ENCODE assay signal across 3 cellular contexts in the genomic region with DNA sequence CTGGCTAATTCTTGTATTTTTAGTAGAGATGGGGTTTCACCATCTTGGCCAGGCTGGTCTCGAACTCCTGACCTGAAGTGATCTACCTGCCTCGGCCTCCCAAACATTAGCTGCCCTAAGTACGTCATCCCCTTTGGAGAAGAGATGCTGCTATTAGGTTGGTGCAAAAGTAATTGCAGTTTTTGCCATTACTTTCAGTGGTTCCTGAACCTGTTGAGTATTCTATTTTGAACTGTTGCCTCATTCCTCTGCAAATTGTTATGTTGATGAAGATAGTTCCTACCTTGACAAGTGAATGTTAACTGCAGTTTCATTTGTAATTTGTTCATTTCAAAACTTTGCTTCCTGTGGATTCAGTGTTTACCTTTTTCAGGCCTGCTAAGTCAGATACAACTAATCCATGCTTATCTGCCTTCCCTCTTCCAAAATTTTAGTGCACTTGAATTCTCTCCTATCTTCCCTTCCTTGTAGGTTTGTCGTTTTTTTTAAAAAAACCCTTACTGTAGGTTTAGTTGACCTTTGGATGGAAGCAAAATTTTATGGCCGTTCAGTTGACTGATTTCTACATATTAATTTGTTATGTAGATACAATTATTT.
TF ChIP-seq lines count a peak whose summit lies in the region.

No MANE protein-coding gene starts in this region.

TF ChIP-seq in GM23338, 12 proteins besides CTCF, POLR2A, EP300 and RAD21:
- no peak for TF ChIP-seq ZNF331 (CRISPR knock-in tag; IDR thresholded peaks at IDR 0.05; ENCODE audit: low read depth)
- no peak for TF ChIP-seq EZH2 (IDR thresholded peaks at IDR 0.05; ENCODE audit: low read depth, unreplicated experiment)
- TF ChIP-seq, protein P1, sequence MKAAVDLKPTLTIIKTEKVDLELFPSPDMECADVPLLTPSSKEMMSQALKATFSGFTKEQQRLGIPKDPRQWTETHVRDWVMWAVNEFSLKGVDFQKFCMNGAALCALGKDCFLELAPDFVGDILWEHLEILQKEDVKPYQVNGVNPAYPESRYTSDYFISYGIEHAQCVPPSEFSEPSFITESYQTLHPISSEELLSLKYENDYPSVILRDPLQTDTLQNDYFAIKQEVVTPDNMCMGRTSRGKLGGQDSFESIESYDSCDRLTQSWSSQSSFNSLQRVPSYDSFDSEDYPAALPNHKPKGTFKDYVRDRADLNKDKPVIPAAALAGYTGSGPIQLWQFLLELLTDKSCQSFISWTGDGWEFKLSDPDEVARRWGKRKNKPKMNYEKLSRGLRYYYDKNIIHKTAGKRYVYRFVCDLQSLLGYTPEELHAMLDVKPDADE (IDR thresholded peaks at IDR 0.05) = no peak
- TF ChIP-seq EZH2phosphoT487 (IDR thresholded peaks at IDR 0.05; ENCODE audit: unreplicated experiment) = no peak
- no peak for TF ChIP-seq STAT1 (IDR thresholded peaks at IDR 0.05; ENCODE audit: unreplicated experiment)
- no peak for TF ChIP-seq CREB1 (CRISPR knock-in tag; IDR thresholded peaks at IDR 0.05; ENCODE audit: low read depth)
- TF ChIP-seq, protein P2, sequence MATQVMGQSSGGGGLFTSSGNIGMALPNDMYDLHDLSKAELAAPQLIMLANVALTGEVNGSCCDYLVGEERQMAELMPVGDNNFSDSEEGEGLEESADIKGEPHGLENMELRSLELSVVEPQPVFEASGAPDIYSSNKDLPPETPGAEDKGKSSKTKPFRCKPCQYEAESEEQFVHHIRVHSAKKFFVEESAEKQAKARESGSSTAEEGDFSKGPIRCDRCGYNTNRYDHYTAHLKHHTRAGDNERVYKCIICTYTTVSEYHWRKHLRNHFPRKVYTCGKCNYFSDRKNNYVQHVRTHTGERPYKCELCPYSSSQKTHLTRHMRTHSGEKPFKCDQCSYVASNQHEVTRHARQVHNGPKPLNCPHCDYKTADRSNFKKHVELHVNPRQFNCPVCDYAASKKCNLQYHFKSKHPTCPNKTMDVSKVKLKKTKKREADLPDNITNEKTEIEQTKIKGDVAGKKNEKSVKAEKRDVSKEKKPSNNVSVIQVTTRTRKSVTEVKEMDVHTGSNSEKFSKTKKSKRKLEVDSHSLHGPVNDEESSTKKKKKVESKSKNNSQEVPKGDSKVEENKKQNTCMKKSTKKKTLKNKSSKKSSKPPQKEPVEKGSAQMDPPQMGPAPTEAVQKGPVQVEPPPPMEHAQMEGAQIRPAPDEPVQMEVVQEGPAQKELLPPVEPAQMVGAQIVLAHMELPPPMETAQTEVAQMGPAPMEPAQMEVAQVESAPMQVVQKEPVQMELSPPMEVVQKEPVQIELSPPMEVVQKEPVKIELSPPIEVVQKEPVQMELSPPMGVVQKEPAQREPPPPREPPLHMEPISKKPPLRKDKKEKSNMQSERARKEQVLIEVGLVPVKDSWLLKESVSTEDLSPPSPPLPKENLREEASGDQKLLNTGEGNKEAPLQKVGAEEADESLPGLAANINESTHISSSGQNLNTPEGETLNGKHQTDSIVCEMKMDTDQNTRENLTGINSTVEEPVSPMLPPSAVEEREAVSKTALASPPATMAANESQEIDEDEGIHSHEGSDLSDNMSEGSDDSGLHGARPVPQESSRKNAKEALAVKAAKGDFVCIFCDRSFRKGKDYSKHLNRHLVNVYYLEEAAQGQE (IDR thresholded peaks at IDR 0.05; ENCODE audit: unreplicated experiment) = no peak
- no peak for TF ChIP-seq JUNB (IDR thresholded peaks at IDR 0.05; ENCODE audit: unreplicated experiment)
- no peak for TF ChIP-seq POLR2AphosphoS5 (IDR thresholded peaks at IDR 0.05; ENCODE audit: low read depth)

TF ChIP-seq in HEK293, 187 proteins besides CTCF, POLR2A, EP300 and RAD21:
- no peak for TF ChIP-seq ZNF747 (tag by site-specific recombination; IDR thresholded peaks at IDR 0.05)
- TF ChIP-seq, protein P3, sequence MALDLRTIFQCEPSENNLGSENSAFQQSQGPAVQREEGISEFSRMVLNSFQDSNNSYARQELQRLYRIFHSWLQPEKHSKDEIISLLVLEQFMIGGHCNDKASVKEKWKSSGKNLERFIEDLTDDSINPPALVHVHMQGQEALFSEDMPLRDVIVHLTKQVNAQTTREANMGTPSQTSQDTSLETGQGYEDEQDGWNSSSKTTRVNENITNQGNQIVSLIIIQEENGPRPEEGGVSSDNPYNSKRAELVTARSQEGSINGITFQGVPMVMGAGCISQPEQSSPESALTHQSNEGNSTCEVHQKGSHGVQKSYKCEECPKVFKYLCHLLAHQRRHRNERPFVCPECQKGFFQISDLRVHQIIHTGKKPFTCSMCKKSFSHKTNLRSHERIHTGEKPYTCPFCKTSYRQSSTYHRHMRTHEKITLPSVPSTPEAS (tag by site-specific recombination; IDR thresholded peaks at IDR 0.05) = no peak
- no peak for TF ChIP-seq ZEB2 (tag by site-specific recombination; IDR thresholded peaks at IDR 0.05)
- peak; percentile 72 for TF ChIP-seq SCRT1 (tag by site-specific recombination; IDR thresholded peaks at IDR 0.05; ENCODE audit: borderline replicate concordance)
- TF ChIP-seq, protein P4, sequence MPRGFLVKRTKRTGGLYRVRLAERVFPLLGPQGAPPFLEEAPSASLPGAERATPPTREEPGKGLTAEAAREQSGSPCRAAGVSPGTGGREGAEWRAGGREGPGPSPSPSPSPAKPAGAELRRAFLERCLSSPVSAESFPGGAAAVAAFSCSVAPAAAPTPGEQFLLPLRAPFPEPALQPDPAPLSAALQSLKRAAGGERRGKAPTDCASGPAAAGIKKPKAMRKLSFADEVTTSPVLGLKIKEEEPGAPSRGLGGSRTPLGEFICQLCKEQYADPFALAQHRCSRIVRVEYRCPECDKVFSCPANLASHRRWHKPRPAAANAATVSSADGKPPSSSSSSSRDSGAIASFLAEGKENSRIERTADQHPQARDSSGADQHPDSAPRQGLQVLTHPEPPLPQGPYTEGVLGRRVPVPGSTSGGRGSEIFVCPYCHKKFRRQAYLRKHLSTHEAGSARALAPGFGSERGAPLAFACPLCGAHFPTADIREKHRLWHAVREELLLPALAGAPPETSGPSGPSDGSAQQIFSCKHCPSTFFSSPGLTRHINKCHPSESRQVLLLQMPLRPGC (tag by site-specific recombination; IDR thresholded peaks at IDR 0.05) = no peak
- TF ChIP-seq ZNF529 (tag by site-specific recombination; IDR thresholded peaks at IDR 0.05; ENCODE audit: insufficient replicate concordance) = no peak
- TF ChIP-seq ZNF670 (tag by site-specific recombination; IDR thresholded peaks at IDR 0.05; ENCODE audit: low read depth) = no peak
- TF ChIP-seq ZNF514 (tag by site-specific recombination; IDR thresholded peaks at IDR 0.05) = no peak
- peak; percentile 78 for TF ChIP-seq SCRT2 (tag by site-specific recombination; IDR thresholded peaks at IDR 0.05)
- no peak for TF ChIP-seq ZNF155 (tag by site-specific recombination; IDR thresholded peaks at IDR 0.05)
- no peak for TF ChIP-seq HOXC10 (CRISPR knock-in tag; IDR thresholded peaks at IDR 0.05)

TF ChIP-seq in K562, 482 proteins besides CTCF, POLR2A, EP300 and RAD21 (continues in another document):
- 0 out of 2 replicates have a peak, but pooled peaks have one; percentile 45 for TF ChIP-seq FOXM1 (IDR thresholded peaks at IDR 0.05; ENCODE audit: low read depth)
- TF ChIP-seq FOXM1 (CRISPR knock-in tag; IDR thresholded peaks at IDR 0.05; ENCODE audit: low read depth) = no peak
- TF ChIP-seq, protein P5, sequence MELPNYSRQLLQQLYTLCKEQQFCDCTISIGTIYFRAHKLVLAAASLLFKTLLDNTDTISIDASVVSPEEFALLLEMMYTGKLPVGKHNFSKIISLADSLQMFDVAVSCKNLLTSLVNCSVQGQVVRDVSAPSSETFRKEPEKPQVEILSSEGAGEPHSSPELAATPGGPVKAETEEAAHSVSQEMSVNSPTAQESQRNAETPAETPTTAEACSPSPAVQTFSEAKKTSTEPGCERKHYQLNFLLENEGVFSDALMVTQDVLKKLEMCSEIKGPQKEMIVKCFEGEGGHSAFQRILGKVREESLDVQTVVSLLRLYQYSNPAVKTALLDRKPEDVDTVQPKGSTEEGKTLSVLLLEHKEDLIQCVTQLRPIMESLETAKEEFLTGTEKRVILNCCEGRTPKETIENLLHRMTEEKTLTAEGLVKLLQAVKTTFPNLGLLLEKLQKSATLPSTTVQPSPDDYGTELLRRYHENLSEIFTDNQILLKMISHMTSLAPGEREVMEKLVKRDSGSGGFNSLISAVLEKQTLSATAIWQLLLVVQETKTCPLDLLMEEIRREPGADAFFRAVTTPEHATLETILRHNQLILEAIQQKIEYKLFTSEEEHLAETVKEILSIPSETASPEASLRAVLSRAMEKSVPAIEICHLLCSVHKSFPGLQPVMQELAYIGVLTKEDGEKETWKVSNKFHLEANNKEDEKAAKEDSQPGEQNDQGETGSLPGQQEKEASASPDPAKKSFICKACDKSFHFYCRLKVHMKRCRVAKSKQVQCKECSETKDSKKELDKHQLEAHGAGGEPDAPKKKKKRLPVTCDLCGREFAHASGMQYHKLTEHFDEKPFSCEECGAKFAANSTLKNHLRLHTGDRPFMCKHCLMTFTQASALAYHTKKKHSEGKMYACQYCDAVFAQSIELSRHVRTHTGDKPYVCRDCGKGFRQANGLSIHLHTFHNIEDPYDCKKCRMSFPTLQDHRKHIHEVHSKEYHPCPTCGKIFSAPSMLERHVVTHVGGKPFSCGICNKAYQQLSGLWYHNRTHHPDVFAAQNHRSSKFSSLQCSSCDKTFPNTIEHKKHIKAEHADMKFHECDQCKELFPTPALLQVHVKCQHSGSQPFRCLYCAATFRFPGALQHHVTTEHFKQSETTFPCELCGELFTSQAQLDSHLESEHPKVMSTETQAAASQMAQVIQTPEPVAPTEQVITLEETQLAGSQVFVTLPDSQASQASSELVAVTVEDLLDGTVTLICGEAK (IDR thresholded peaks at IDR 0.05) = 0 out of 2 replicates have a peak, but pooled peaks have one; percentile 38
- TF ChIP-seq, protein P5 (CRISPR knock-in tag; IDR thresholded peaks at IDR 0.05) = no peak
- TF ChIP-seq, protein P6, sequence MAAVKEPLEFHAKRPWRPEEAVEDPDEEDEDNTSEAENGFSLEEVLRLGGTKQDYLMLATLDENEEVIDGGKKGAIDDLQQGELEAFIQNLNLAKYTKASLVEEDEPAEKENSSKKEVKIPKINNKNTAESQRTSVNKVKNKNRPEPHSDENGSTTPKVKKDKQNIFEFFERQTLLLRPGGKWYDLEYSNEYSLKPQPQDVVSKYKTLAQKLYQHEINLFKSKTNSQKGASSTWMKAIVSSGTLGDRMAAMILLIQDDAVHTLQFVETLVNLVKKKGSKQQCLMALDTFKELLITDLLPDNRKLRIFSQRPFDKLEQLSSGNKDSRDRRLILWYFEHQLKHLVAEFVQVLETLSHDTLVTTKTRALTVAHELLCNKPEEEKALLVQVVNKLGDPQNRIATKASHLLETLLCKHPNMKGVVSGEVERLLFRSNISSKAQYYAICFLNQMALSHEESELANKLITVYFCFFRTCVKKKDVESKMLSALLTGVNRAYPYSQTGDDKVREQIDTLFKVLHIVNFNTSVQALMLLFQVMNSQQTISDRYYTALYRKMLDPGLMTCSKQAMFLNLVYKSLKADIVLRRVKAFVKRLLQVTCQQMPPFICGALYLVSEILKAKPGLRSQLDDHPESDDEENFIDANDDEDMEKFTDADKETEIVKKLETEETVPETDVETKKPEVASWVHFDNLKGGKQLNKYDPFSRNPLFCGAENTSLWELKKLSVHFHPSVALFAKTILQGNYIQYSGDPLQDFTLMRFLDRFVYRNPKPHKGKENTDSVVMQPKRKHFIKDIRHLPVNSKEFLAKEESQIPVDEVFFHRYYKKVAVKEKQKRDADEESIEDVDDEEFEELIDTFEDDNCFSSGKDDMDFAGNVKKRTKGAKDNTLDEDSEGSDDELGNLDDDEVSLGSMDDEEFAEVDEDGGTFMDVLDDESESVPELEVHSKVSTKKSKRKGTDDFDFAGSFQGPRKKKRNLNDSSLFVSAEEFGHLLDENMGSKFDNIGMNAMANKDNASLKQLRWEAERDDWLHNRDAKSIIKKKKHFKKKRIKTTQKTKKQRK (IDR thresholded peaks at IDR 0.05; ENCODE audit: borderline replicate concordance, low read depth, low read length) = no peak
